8 cellular contexts compared by ENCODE assay signal in the genomic region with DNA sequence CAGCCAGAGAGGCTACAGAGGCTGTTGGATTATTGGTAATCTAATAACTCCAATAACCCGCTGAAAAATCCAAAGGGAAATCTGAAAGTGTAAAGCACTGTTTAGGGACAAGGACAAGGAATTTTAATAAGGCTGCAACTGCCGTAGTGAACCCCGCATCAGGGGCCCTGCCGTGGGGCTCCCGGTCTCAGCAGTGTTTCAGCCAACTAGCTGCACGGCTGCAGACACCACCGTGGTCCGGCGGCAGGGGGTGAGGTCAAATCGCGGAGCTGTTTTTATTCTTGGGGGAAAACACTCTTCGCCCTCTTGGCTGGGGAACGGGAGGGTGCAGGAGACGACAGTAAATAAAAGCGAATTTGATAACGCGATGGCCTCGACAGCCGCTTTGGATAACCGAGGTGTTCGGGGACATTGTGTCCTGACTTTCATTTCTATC. TPM values are rescaled to one million over a fixed set of nuclear protein-coding genes. Genes with fewer than 3 reads are reported as not detected.
DNase-seq lines count a peak whose midpoint lies in the region; ATAC-seq and TF ChIP-seq lines count a peak whose summit lies in the region.

No MANE protein-coding gene starts in this region.

- H3K27ac ChIP-seq in CD4-positive, CD25-positive, alpha-beta regulatory T cell (ENCODE audit: insufficient read depth, low read length, poor library complexity, severe bottlenecking), result peak overlapping the region; percentile 86
- peak overlapping the region; percentile 74 for H3K27ac ChIP-seq in RWPE2 (ENCODE audit: poor library complexity, severe bottlenecking)
- H3K27ac ChIP-seq in mesendoderm (ENCODE audit: low read depth, low read length), result peak overlapping the region; percentile 13
- peak overlapping the region; percentile 76 for H3K27ac ChIP-seq in temporal lobe (ENCODE audit: low read depth, low read length)

- H3K4me1 ChIP-seq in CD4-positive, CD25-positive, alpha-beta regulatory T cell (ENCODE audit: control insufficient read depth, insufficient read depth, low read length, poor library complexity, severe bottlenecking), result peaks cover 71% of the 10 kb centered on the region
- H3K4me1 ChIP-seq in RWPE2 (ENCODE audit: insufficient read depth, poor library complexity, severe bottlenecking) (peaks cover 29% of the 10 kb centered on the region), mesendoderm (ENCODE audit: control insufficient read depth, low read depth, low read length) (peaks cover 14% of the 10 kb centered on the region)

- H3K36me3 Mint-ChIP-seq in CD4-positive, CD25-positive, alpha-beta regulatory T cell, result no peaks in the 10 kb centered on the region

- H3K9me3 ChIP-seq in CD4-positive, CD25-positive, alpha-beta regulatory T cell (ENCODE audit: control insufficient read depth in 2 of 2, low read length in 2 of 2), result no peaks in the 10 kb centered on the region
- no peaks in the 10 kb centered on the region for H3K9me3 ChIP-seq in RWPE2 (ENCODE audit: severe bottlenecking)

- H3K36me3 ChIP-seq in CD4-positive, CD25-positive, alpha-beta regulatory T cell (ENCODE audit: control insufficient read depth, insufficient read depth, low read length), result no peaks in the 10 kb centered on the region
- H3K36me3 ChIP-seq in RWPE2 (ENCODE audit: low read depth) (peaks cover 5% of the 10 kb centered on the region; the same call in 1 of the 2 replicates), mesendoderm (ENCODE audit: control insufficient read depth, insufficient read depth, low read length) (no peaks in the 10 kb centered on the region)

- no peaks in the 10 kb centered on the region for H3K79me2 ChIP-seq in mesendoderm (ENCODE audit: control insufficient read depth, insufficient read depth, low read length)

- H2BK5ac ChIP-seq in mesendoderm (ENCODE audit: low read length), result no peak overlapping the region

- no peak for ATAC-seq in CD4-positive, CD25-positive, alpha-beta regulatory T cell (ENCODE audit: low read depth in 2 of 2)
- 0 out of 3 replicates have a peak, but pooled peaks have one; percentile 1 for ATAC-seq in RWPE2 (ENCODE audit: low read depth)

- H3K79me1 ChIP-seq in mesendoderm (ENCODE audit: low read length), result no peaks in the 10 kb centered on the region

- no peak overlapping the region for H3K4ac ChIP-seq in mesendoderm (ENCODE audit: low read depth, low read length)

- WGBS in mesendoderm (ENCODE audit: extremely low coverage, insufficient coverage, low lambda C conversion rate), result no CpG with 5 or more reads among the region's 21 CpGs

- peaks cover 14 to 58% (median 32%) of the 10 kb centered on the region in 4 donors for H3K4me1 Mint-ChIP-seq in CD4-positive, CD25-positive, alpha-beta regulatory T cell

- H3K23ac ChIP-seq in mesendoderm (ENCODE audit: low read length), result no peak overlapping the region

- peak overlapping the region; percentile 95 to 98 (median 97) for H3K4me3 Mint-ChIP-seq in CD4-positive, CD25-positive, alpha-beta regulatory T cell

- H4K8ac ChIP-seq in mesendoderm (ENCODE audit: low read depth, low read length), result no peak overlapping the region

- peak overlapping the region; percentile 93 to 100 (median 98) for H3K27ac Mint-ChIP-seq in CD4-positive, CD25-positive, alpha-beta regulatory T cell

- peak overlapping the region; percentile 53 for H3K9ac ChIP-seq in mesendoderm (ENCODE audit: low read length)

- no peak overlapping the region for H2BK15ac ChIP-seq in mesendoderm (replicated peaks; ENCODE audit: low read depth)

- peak overlapping the region; percentile 72 for H3K18ac ChIP-seq in mesendoderm (ENCODE audit: low read length)

- no peak overlapping the region for H4K5ac ChIP-seq in mesendoderm (ENCODE audit: low read length)

- peak overlapping the region; percentile 90 for H3K56ac ChIP-seq in mesendoderm (ENCODE audit: low read length)

- peak in 2 of 3 donors; percentile 18 to 46 for DNase-seq in CD4-positive, CD25-positive, alpha-beta regulatory T cell
- DNase-seq in RWPE2 (ENCODE audit: low spot score), result no peak
- peak; percentile 50 for DNase-seq in cerebellum (ENCODE audit: low spot score)
- DNase-seq in mesendoderm, result no peak
- DNase-seq in effector CD8-positive, alpha-beta T cell (lab: John Stamatoyannopoulos, UW), result no peak
- no peak for DNase-seq in NCI-H524 treated with DMSO at 0.1 percent for 48 hours (lab: John Stamatoyannopoulos, UW)
- no peak for DNase-seq in GOT3 (lab: John Stamatoyannopoulos, UW)

- no peak overlapping the region for H2AK5ac ChIP-seq in mesendoderm (ENCODE audit: low read length)

- peak overlapping the region; percentile 97 for H3K4me3 ChIP-seq in CD4-positive, CD25-positive, alpha-beta regulatory T cell (ENCODE audit: low read depth, low read length)
- H3K4me3 ChIP-seq in RWPE2 (ENCODE audit: severe bottlenecking), result peak overlapping the region; percentile 41
- H3K4me3 ChIP-seq in mesendoderm (ENCODE audit: low read length), result peak overlapping the region; percentile 50

- no peaks in the 10 kb centered on the region for H3K27me3 ChIP-seq in CD4-positive, CD25-positive, alpha-beta regulatory T cell (ENCODE audit: control insufficient read depth, insufficient read depth, low read length)
- H3K27me3 ChIP-seq in RWPE2 (ENCODE audit: insufficient read depth, poor library complexity, severe bottlenecking) (no peaks in the 10 kb centered on the region), mesendoderm (ENCODE audit: insufficient read depth, low read length, poor library complexity) (no peaks in the 10 kb centered on the region)

- H3K27me3 Mint-ChIP-seq in CD4-positive, CD25-positive, alpha-beta regulatory T cell, result no peaks in the 10 kb centered on the region

- peak overlapping the region; percentile 36 for H3K4me2 ChIP-seq in mesendoderm (ENCODE audit: low read length)

- no peaks in the 10 kb centered on the region for H3K9me3 Mint-ChIP-seq in CD4-positive, CD25-positive, alpha-beta regulatory T cell

- peak; percentile 27 for TF ChIP-seq CTCF in RWPE2 (IDR thresholded peaks at IDR 0.05; ENCODE audit: poor library complexity, severe bottlenecking)

- no peak overlapping the region for H2BK120ac ChIP-seq in mesendoderm (ENCODE audit: low read depth, low read length)

RNA-seq across cellular contexts. Expression of gene BCL6, which starts 6.1 kb away (rescaled TPM):
- 39.6 TPM for total RNA-seq in CD4-positive, CD25-positive, alpha-beta regulatory T cell
- 1 to 10 TPM; 1.8 to 3.4 (median 2.5) TPM for polyA plus RNA-seq in CD4-positive, CD25-positive, alpha-beta regulatory T cell
- total RNA-seq in cerebellum, result 6.6 TPM
- polyA plus RNA-seq in mesendoderm (2013, experiment 1 of 2), result 1.3 TPM
- 1.4 TPM for polyA plus RNA-seq in mesendoderm (2013, experiment 2 of 2)
- 14.0 TPM for total RNA-seq in temporal lobe

RNA-seq across cellular contexts. Expression of gene RTP2, which starts 36.8 kb away (rescaled TPM):
- not detected for total RNA-seq in CD4-positive, CD25-positive, alpha-beta regulatory T cell
- not detected for polyA plus RNA-seq in CD4-positive, CD25-positive, alpha-beta regulatory T cell
- total RNA-seq in cerebellum (not detected), temporal lobe (not detected)
- not detected for polyA plus RNA-seq in mesendoderm (2013, experiment 1 of 2)
- polyA plus RNA-seq in mesendoderm (2013, experiment 2 of 2), result not detected

Comparison
In these comparisons a context has a peak if more than half of its experiments do, and no peak if none do; other contexts are left out.
1. DNase-seq: peak in CD4-positive, CD25-positive, alpha-beta regulatory T cell (2 of 3) and cerebellum (single experiment); none in RWPE2 (single experiment), mesendoderm (single experiment), effector CD8-positive, alpha-beta T cell (single experiment), NCI-H524 treated with DMSO at 0.1 percent for 48 hours (single experiment) and GOT3 (single experiment).
2. H3K27ac ChIP-seq: peak in every context shown above with its lines; median percentile 86 in CD4-positive, CD25-positive, alpha-beta regulatory T cell; 76 in temporal lobe; 74 in RWPE2; 13 in mesendoderm.
3. H3K4me3 ChIP-seq: peak in every context shown above with its lines; median percentile 97 in CD4-positive, CD25-positive, alpha-beta regulatory T cell; 50 in mesendoderm; 41 in RWPE2.